ENCODE assay signal across 8 cellular contexts in genomic region chr14:68843471-68844209, GRCh38. TPM values are rescaled to one million over a fixed set of nuclear protein-coding genes. Genes with fewer than 3 reads are reported as not detected.
DNase-seq lines count a peak whose midpoint lies in the region; ATAC-seq and TF ChIP-seq lines count a peak whose summit lies in the region.

No MANE protein-coding gene starts in this region.

- WGBS in ectodermal cell, 2 experiments, result 17 to 21% methylated on average over 19 of the region's 19 CpGs

- H3K9me3 ChIP-seq in HEK293 (ENCODE audit: control insufficient read depth, insufficient read depth, low read depth, low read length) (no peaks in the 10 kb centered on the region), ectodermal cell (ENCODE audit: control insufficient read depth, low read length) (no peaks in the 10 kb centered on the region)

- peak overlapping the region; percentile 2 for H3K4me3 Mint-ChIP-seq in activated CD4-positive, alpha-beta memory T cell treated with anti-CD3 and anti-CD28 coated beads for 36 hours

- H3K4me1 ChIP-seq in HEK293 (ENCODE audit: control insufficient read depth, insufficient read depth, low read length) (0 out of 2 replicates have a peak, but pooled peaks cover 3% of the 10 kb centered on the region), ectodermal cell (ENCODE audit: control insufficient read depth, insufficient read depth, low read length) (peaks cover 6% of the 10 kb centered on the region)

- no peaks in the 10 kb centered on the region for H3K36me3 Mint-ChIP-seq in activated CD4-positive, alpha-beta memory T cell treated with anti-CD3 and anti-CD28 coated beads for 36 hours

- peak; percentile 31 for DNase-seq in NCI-H526 treated with DMSO at 0.1 percent for 48 hours (lab: John Stamatoyannopoulos, UW)
- peak; percentile 84 for DNase-seq in activated CD4-positive, alpha-beta memory T cell treated with anti-CD3 and anti-CD28 coated beads for 36 hours
- peak; percentile 74 to 75 for DNase-seq in lung microvascular endothelial cell (ENCODE audit: low read depth in 2 of 2)
- DNase-seq in stimulated activated CD4-positive, alpha-beta T cell treated with anti-CD3 and anti-CD28 coated beads, TNF-alpha, amount 100 ng/mL, for 4 hours (ENCODE audit: low read depth in 3 of 3), result peak; percentile 51 to 65 (median 62)

- H3K27ac Mint-ChIP-seq in activated CD4-positive, alpha-beta memory T cell treated with anti-CD3 and anti-CD28 coated beads for 36 hours, result no peak overlapping the region

- no peak for ATAC-seq in HG03378 (IDR thresholded peaks at IDR 0.05; ENCODE audit: unreplicated experiment)

- CTCF ChIA-PET in HEK293 (lab: Yijun Ruan, JAX), result interaction anchor here (0.5 to 3.4 kb wide), 34 partner anchors 9 to 1043 kb away, joined by 3 to 45 read pairs (median 4); no protein-coding TSS in a partner anchor
- CTCF ChIA-PET in activated CD4-positive, alpha-beta memory T cell treated with anti-CD3 and anti-CD28 coated beads for 36 hours (lab: Charles Lee), result interaction anchor here (0.6 to 4.2 kb wide), 62 partner anchors 9 to 1031 kb away, joined by 3 to 107 read pairs (median 4); no protein-coding TSS in a partner anchor

- peak; percentile 98 for TF ChIP-seq CTCF in C4-2B (conservative IDR thresholded peaks at IDR 0.05)
- TF ChIP-seq CTCF in HEK293 (tag by site-specific recombination; IDR thresholded peaks at IDR 0.05), result peak; percentile 74

- H3K4me3 ChIP-seq in HEK293 (ENCODE audit: low read depth, low read length), result peak overlapping the region; percentile 6; the same call in 1 of the 2 replicates
- H3K4me3 ChIP-seq in ectodermal cell (ENCODE audit: insufficient read depth, low read depth, low read length), result peak overlapping the region; percentile 55

- no peak overlapping the region for H3K27ac ChIP-seq in C4-2B
- H3K27ac ChIP-seq in HEK293 (ENCODE audit: extremely low read depth, low read depth, low read length), result no peak overlapping the region; the same call in 1 of the 2 replicates
- H3K27ac ChIP-seq in ectodermal cell (ENCODE audit: insufficient read depth, low read depth, low read length, poor library complexity, severe bottlenecking), result no peak overlapping the region

- no peaks in the 10 kb centered on the region for H3K9me3 Mint-ChIP-seq in activated CD4-positive, alpha-beta memory T cell treated with anti-CD3 and anti-CD28 coated beads for 36 hours

- H3K36me3 ChIP-seq in HEK293 (ENCODE audit: control insufficient read depth in 2 of 2, insufficient read depth in 1 of 2, low read length in 2 of 2), result no peaks in the 10 kb centered on the region
- H3K36me3 ChIP-seq in ectodermal cell (ENCODE audit: control insufficient read depth, insufficient read depth, low read length), result no peaks in the 10 kb centered on the region

- POLR2A ChIA-PET in HEK293 (lab: Yijun Ruan, JAX), result no interaction called here
- POLR2A ChIA-PET in activated CD4-positive, alpha-beta memory T cell treated with anti-CD3 and anti-CD28 coated beads for 36 hours (lab: Charles Lee), result interaction anchor here (0.7 to 1.2 kb wide), 2 partner anchors 50 to 54 kb away, joined by 3 read pairs; no protein-coding TSS in a partner anchor

- intact Hi-C loops in activated CD4-positive, alpha-beta memory T cell treated with anti-CD3 and anti-CD28 coated beads for 36 hours (cut with micrococcal nuclease), result loop anchor here (1.0 kb wide), 1 partner anchor 901 kb away; no protein-coding TSS in a partner anchor

- H3K27me3 Mint-ChIP-seq in activated CD4-positive, alpha-beta memory T cell treated with anti-CD3 and anti-CD28 coated beads for 36 hours, result peaks cover 2% of the 10 kb centered on the region

- peaks cover 19% of the 10 kb centered on the region for H3K4me1 Mint-ChIP-seq in activated CD4-positive, alpha-beta memory T cell treated with anti-CD3 and anti-CD28 coated beads for 36 hours (ENCODE audit: low read depth)

- H3K27me3 ChIP-seq in ectodermal cell (ENCODE audit: control insufficient read depth, insufficient read depth, low read length, poor library complexity, severe bottlenecking), result no peaks in the 10 kb centered on the region

TF ChIP-seq in HEK293, 187 proteins besides CTCF, POLR2A, EP300 and RAD21:
- 0 out of 2 replicates have a peak, but pooled peaks have one; percentile 24 for TF ChIP-seq SP7 (tag by site-specific recombination; IDR thresholded peaks at IDR 0.05)
- TF ChIP-seq ZNF600 (tag by site-specific recombination; IDR thresholded peaks at IDR 0.05), result 0 out of 2 replicates have a peak, but pooled peaks have one; percentile 44
- peak; percentile 80 for TF ChIP-seq ZNF654 (tag by site-specific recombination; IDR thresholded peaks at IDR 0.05; ENCODE audit: low read depth)
- peak; percentile 92 for TF ChIP-seq ZNF341 (tag by site-specific recombination; IDR thresholded peaks at IDR 0.05; ENCODE audit: low read depth)
- 0 out of 2 replicates have a peak, but pooled peaks have one; percentile 43 for TF ChIP-seq ZNF660 (tag by site-specific recombination; IDR thresholded peaks at IDR 0.05)
- peak; percentile 72; the same call in 1 of the 2 replicates for TF ChIP-seq ZNF2 (tag by site-specific recombination; IDR thresholded peaks at IDR 0.05)
- TF ChIP-seq ZBTB21 (tag by site-specific recombination; IDR thresholded peaks at IDR 0.05), result no peak
- 0 out of 2 replicates have a peak, but pooled peaks have one; percentile 13 for TF ChIP-seq PATZ1 (tag by site-specific recombination; IDR thresholded peaks at IDR 0.05)
- TF ChIP-seq ZNF16 (tag by site-specific recombination; IDR thresholded peaks at IDR 0.05; ENCODE audit: low read depth), result no peak
- TF ChIP-seq, protein P1, sequence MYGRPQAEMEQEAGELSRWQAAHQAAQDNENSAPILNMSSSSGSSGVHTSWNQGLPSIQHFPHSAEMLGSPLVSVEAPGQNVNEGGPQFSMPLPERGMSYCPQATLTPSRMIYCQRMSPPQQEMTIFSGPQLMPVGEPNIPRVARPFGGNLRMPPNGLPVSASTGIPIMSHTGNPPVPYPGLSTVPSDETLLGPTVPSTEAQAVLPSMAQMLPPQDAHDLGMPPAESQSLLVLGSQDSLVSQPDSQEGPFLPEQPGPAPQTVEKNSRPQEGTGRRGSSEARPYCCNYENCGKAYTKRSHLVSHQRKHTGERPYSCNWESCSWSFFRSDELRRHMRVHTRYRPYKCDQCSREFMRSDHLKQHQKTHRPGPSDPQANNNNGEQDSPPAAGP (tag by site-specific recombination; IDR thresholded peaks at IDR 0.05), result 0 out of 2 replicates have a peak, but pooled peaks have one; percentile 30
- no peak for TF ChIP-seq ZNF24 (tag by site-specific recombination; IDR thresholded peaks at IDR 0.05)
- TF ChIP-seq, protein P2, sequence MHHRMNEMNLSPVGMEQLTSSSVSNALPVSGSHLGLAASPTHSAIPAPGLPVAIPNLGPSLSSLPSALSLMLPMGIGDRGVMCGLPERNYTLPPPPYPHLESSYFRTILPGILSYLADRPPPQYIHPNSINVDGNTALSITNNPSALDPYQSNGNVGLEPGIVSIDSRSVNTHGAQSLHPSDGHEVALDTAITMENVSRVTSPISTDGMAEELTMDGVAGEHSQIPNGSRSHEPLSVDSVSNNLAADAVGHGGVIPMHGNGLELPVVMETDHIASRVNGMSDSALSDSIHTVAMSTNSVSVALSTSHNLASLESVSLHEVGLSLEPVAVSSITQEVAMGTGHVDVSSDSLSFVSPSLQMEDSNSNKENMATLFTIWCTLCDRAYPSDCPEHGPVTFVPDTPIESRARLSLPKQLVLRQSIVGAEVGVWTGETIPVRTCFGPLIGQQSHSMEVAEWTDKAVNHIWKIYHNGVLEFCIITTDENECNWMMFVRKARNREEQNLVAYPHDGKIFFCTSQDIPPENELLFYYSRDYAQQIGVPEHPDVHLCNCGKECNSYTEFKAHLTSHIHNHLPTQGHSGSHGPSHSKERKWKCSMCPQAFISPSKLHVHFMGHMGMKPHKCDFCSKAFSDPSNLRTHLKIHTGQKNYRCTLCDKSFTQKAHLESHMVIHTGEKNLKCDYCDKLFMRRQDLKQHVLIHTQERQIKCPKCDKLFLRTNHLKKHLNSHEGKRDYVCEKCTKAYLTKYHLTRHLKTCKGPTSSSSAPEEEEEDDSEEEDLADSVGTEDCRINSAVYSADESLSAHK (tag by site-specific recombination; IDR thresholded peaks at IDR 0.05), result peak; percentile 95
- TF ChIP-seq ZBTB17 (tag by site-specific recombination; IDR thresholded peaks at IDR 0.05), result peak; percentile 20; the same call in 1 of the 2 replicates
- TF ChIP-seq ZNF677 (tag by site-specific recombination; IDR thresholded peaks at IDR 0.05), result no peak
- TF ChIP-seq GLIS2 (tag by site-specific recombination; IDR thresholded peaks at IDR 0.05), result no peak
TF ChIP-seq in HEK293: peak in this region for 10.

RNA-seq across cellular contexts. Expression of gene ZFP36L1, which starts 50.8 kb away (rescaled TPM):
- total RNA-seq in activated CD4-positive, alpha-beta memory T cell treated with anti-CD3 and anti-CD28 coated beads for 36 hours, result 100 to 1,000 TPM; 103 to 107 TPM
- polyA plus RNA-seq in ectodermal cell (2013, experiment 1 of 4), result 248 TPM
- 221 TPM for polyA plus RNA-seq in ectodermal cell (2013, experiment 2 of 4)
- 219 TPM for polyA plus RNA-seq in ectodermal cell (2013, experiment 3 of 4)
- polyA plus RNA-seq in ectodermal cell (2013, experiment 4 of 4), result 219 TPM
- 5.7 and 8.7 TPM in 2 replicates for total RNA-seq in lung microvascular endothelial cell

Comparison
In these comparisons a context has a peak if more than half of its experiments do, and no peak if none do; other contexts are left out.
1. DNase-seq: peak in every context shown above with its lines; median percentile 84 in activated CD4-positive, alpha-beta memory T cell treated with anti-CD3 and anti-CD28 coated beads for 36 hours; 74 in lung microvascular endothelial cell; 62 in stimulated activated CD4-positive, alpha-beta T cell treated with anti-CD3 and anti-CD28 coated beads, TNF-alpha, amount 100 ng/mL, for 4 hours; 31 in NCI-H526 treated with DMSO at 0.1 percent for 48 hours.
2. RNA of gene ZFP36L1, which starts 50.8 kb away (total RNA-seq): 103 to 107 TPM in activated CD4-positive, alpha-beta memory T cell treated with anti-CD3 and anti-CD28 coated beads for 36 hours; 5.7 to 8.7 TPM in lung microvascular endothelial cell; every median in the first group is over 10 times any median in the second.